8 cellular contexts compared by ENCODE assay signal in the genomic region with DNA sequence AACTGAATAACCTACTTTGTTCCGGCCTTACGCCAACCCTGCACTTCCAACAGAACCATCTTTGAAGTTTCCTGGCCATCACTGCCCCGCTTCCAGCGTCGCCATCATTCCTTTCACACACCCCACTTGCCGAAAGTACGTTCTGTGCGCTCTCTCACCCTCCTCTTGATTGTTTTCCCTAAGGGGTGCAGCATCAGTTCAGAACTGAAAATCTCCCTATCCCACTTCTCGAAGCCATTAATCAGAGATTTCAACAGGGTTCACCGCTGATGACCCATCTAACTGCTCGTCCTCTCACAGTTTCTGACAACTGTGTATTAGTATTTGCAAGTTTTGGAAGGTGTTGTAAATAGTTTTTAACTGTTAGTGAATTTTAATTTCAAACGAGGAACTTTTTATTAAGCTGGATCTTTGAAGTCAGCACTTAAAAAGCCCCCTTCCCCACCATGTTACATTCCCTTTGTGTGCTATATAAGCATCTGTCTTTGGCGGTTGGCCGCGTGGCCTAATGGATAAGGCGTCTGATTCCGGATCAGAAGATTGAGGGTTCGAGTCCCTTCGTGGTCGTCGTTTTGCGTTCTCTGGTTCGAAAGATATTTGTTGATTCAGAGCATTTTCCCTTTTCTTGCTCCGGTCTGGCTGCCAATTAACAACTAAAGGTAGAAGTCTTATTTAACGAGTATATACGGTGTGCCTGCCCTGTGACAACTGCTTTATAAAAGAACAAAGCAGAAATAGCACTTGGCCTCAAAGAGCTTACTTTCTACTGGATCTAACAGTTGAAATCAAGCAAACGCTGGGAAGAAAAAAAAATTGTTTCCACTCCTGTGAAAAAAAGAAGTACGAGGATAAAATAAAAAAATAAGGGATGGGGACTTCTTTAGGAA. TPM values are rescaled to one million over a fixed set of nuclear protein-coding genes. Genes with fewer than 3 reads are reported as not detected.
DNase-seq lines count a peak whose midpoint lies in the region; ATAC-seq and TF ChIP-seq lines count a peak whose summit lies in the region.

No MANE protein-coding gene starts in this region.

- TF ChIP-seq CTCF in GM12864 (IDR thresholded peaks at IDR 0.05; ENCODE audit: low read depth, low read length, missing control alignments) (no peak), WI38 (IDR thresholded peaks at IDR 0.05; ENCODE audit: low read depth, low read length) (no peak), colonic mucosa (IDR thresholded peaks at IDR 0.05) (no peak)

- H3K4me3 ChIP-seq in GM12864 (ENCODE audit: low read depth, low read length) (peak overlapping the region; percentile 64), WI38 (ENCODE audit: low read depth, low read length) (peak overlapping the region; percentile 81), colonic mucosa (peak overlapping the region; percentile 34)

- intact Hi-C loops in colonic mucosa (cut with DNase I): no loop called here

- peak overlapping the region; percentile 13 to 50 for H3K9ac ChIP-seq in colonic mucosa (ENCODE audit: low read depth in 2 of 2, low read length in 2 of 2)

- no peaks in the 10 kb centered on the region for H3K4me1 ChIP-seq in colonic mucosa

- H3K27ac ChIP-seq in colonic mucosa: no peak overlapping the region

- no peaks in the 10 kb centered on the region for H3K36me3 ChIP-seq in colonic mucosa

- H3K9me3 ChIP-seq in colonic mucosa: no peaks in the 10 kb centered on the region

- H3K27me3 ChIP-seq in colonic mucosa: no peaks in the 10 kb centered on the region

- no peak for DNase-seq in GM12864 (ENCODE audit: low read depth)
- peak; percentile 33 for DNase-seq in NCI-H146 treated with DMSO at 0.1 percent for 48 hours (lab: John Stamatoyannopoulos, UW; ENCODE audit: unreplicated experiment)
- peak; percentile 87 for DNase-seq in colonic mucosa
- peak; percentile 79 for DNase-seq in kidney glomerular epithelial cell (lab: John Stamatoyannopoulos, UW)
- peak; percentile 57 to 70 for DNase-seq in stimulated activated CD4-positive, alpha-beta T cell treated with anti-CD3 and anti-CD28 coated beads, Interleukin-12 subunit alpha, Interleukin-12 subunit beta, amount 100 ng/mL, for 24 hours (ENCODE audit: low read depth in 2 of 2)

- ATAC-seq in HG03045 (IDR thresholded peaks at IDR 0.05; ENCODE audit: unreplicated experiment) (no peak), HG02938 (IDR thresholded peaks at IDR 0.05; ENCODE audit: unreplicated experiment) (no peak)

RNA-seq across cellular contexts. Expression of gene TRIM27, which starts 42.6 kb away (rescaled TPM):
- 10 to 100 TPM; 26.9 to 47.7 TPM for total RNA-seq in colonic mucosa
